ENCODE assay signal across 21 cellular contexts in the genomic region with DNA sequence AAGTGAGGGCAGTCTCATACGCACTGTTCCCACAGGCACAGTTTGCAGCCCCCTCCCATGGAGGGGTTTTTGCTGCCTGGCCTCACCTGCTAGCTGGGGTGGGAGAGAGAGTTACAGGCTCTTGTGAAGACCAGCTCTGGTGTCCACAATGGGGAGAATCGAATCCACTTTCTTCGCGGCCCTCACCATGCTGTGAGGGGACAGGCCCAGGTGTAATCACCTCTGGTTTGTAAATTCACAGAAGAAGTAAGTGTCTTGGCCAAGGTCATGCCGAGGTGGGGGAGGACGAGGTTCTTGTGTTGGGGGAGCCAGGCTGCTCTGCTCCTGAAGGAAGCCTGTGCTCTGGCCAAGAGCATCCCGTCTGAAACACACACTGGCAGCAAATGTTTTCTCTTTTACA. TPM values are rescaled to one million over a fixed set of nuclear protein-coding genes. Genes with fewer than 3 reads are reported as not detected.
DNase-seq lines count a peak whose midpoint lies in the region; ATAC-seq and TF ChIP-seq lines count a peak whose summit lies in the region.
"Had no signal": no experiment of that assay in that cellular context is flagged by ENCODE, and none has a peak within 500 bp of the region (broad histone marks: within the 10 kb centered on the region; RNA-seq: fewer than 3 reads in every experiment).

No MANE protein-coding gene starts in this region.

- TF ChIP-seq CTCF in WTC11 (IDR thresholded peaks at IDR 0.05) (no peak), lung (IDR thresholded peaks at IDR 0.05; ENCODE audit: control extremely low read depth, extremely low read depth) (no peak), vagina (IDR thresholded peaks at IDR 0.05) (no peak), WERI-Rb-1 (IDR thresholded peaks at IDR 0.05; ENCODE audit: low read depth, low read length) (no peak)

- H3K27ac ChIP-seq in lung (ENCODE audit: low read depth in 1 of 2, low read length in 1 of 2) (no peak overlapping the region), vagina (no peak overlapping the region), WERI-Rb-1 (no peak overlapping the region)
- H3K27ac ChIP-seq: BLaER1 treated with 17β-estradiol and CSF1 and Interleukin-3, amounts not matched to agents 10 nM and 100 nM had no signal

- no peaks in the 10 kb centered on the region for H3K4me1 ChIP-seq in lung (ENCODE audit: control insufficient read depth in 2 of 2, insufficient read depth in 2 of 2, low read length in 2 of 2)
- no peaks in the 10 kb centered on the region for H3K4me1 ChIP-seq in vagina
- H3K4me1 ChIP-seq: BLaER1 treated with 17β-estradiol and CSF1 and Interleukin-3, amounts not matched to agents 10 nM and 100 nM; HAP-1 had no signal

- POLR2A ChIA-PET in WTC11 (lab: Charles Lee): no interaction called here

- WGBS in lung, 2 donors: 74 to 83% methylated on average over 7 of the region's 7 CpGs

- no peaks in the 10 kb centered on the region for H3K36me3 Mint-ChIP-seq in WTC11
- H3K36me3 Mint-ChIP-seq: CD8-positive, alpha-beta T cell had no signal

- no peak overlapping the region for H3K4me3 ChIP-seq in lung
- no peak overlapping the region for H3K4me3 ChIP-seq in vagina
- no peak overlapping the region for H3K4me3 ChIP-seq in WERI-Rb-1 (ENCODE audit: low read depth, low read length)
- H3K4me3 ChIP-seq: BLaER1 treated with 17β-estradiol and CSF1 and Interleukin-3, amounts not matched to agents 10 nM and 100 nM; GM12878; HAP-1; K562 had no signal

- no peaks in the 10 kb centered on the region for H3K27me3 ChIP-seq in lung (ENCODE audit: control insufficient read depth, insufficient read depth)
- no peaks in the 10 kb centered on the region for H3K27me3 ChIP-seq in vagina
- H3K27me3 ChIP-seq in WERI-Rb-1 (ENCODE audit: insufficient read depth, low read depth, severe bottlenecking): peaks cover 95% of the 10 kb centered on the region
- H3K27me3 ChIP-seq: BLaER1 treated with 17β-estradiol and CSF1 and Interleukin-3, amounts not matched to agents 10 nM and 100 nM had no signal

- H3K9me3 ChIP-seq in lung (ENCODE audit: control insufficient read depth in 2 of 2, insufficient read depth in 1 of 2, low read length in 1 of 2) (no peaks in the 10 kb centered on the region), vagina (no peaks in the 10 kb centered on the region), WERI-Rb-1 (ENCODE audit: severe bottlenecking) (no peaks in the 10 kb centered on the region)
- H3K9me3 ChIP-seq: BLaER1 treated with 17β-estradiol and CSF1 and Interleukin-3, amounts not matched to agents 10 nM and 100 nM; HAP-1 had no signal

- ATAC-seq in left cardiac atrium (no peak), WTC11 (peak; percentile 12; the same call in 1 of the 2 replicates), lung (ENCODE audit: insufficient read depth, low FRiP score) (no peak), GM18858 (IDR thresholded peaks at IDR 0.05; ENCODE audit: unreplicated experiment) (no peak)
- ATAC-seq: CD8-positive, alpha-beta T cell; GM12878; K562 had no signal

- no peak overlapping the region; the same call in 1 of the 2 replicates for H3K27ac Mint-ChIP-seq in WTC11
- H3K27ac Mint-ChIP-seq: B cell; CD8-positive, alpha-beta T cell had no signal

- H3K9me3 Mint-ChIP-seq in WTC11: no peaks in the 10 kb centered on the region
- H3K9me3 Mint-ChIP-seq: CD8-positive, alpha-beta T cell had no signal

- 0 out of 2 replicates have a peak, but pooled peaks cover 2% of the 10 kb centered on the region for H3K27me3 Mint-ChIP-seq in WTC11 (ENCODE audit: low read depth)

- peaks cover 20% of the 10 kb centered on the region for H3K4me1 Mint-ChIP-seq in WTC11
- H3K4me1 Mint-ChIP-seq: B cell had no signal

- intact Hi-C loops in cardiac septum (cut with DNase I): no loop called here
- intact Hi-C loops in left cardiac atrium (cut with DNase I): no loop called here
- intact Hi-C loops in vagina (cut with DNase I): no loop called here

- CTCF ChIA-PET in WTC11 (lab: Charles Lee): interaction anchor here (1.0 to 1.6 kb wide), 2 partner anchors 15 to 69 kb away, joined by 3 to 6 read pairs; no protein-coding TSS in a partner anchor

- DNase-seq in cardiac septum (ENCODE audit: low spot score) (peak; percentile 68), left cardiac atrium (no peak), WTC11 (ENCODE audit: low spot score) (no peak), lung (ENCODE audit: low spot score) (peak; percentile 10), vagina (ENCODE audit: extremely low spot score in 2 of 2) (peak; percentile 74 to 75), WERI-Rb-1 (no peak)
- no peak for DNase-seq in NK-92 treated with Interleukin-12 subunit alpha and Interleukin-12 subunit beta, amount 100 ng/mL, for 24 hours (lab: John Stamatoyannopoulos, UW)
- DNase-seq: Calu3; CD8-positive, alpha-beta T cell; DMS79 treated with DMSO at 0.1 percent for 48 hours; GF-D8; GOT3 had no signal

- TF ChIP-seq POLR2A in vagina (IDR thresholded peaks at IDR 0.05): no peak

- H3K36me3 ChIP-seq in lung (ENCODE audit: control insufficient read depth in 2 of 2, insufficient read depth in 2 of 2, low read length in 2 of 2) (no peaks in the 10 kb centered on the region), vagina (no peaks in the 10 kb centered on the region), WERI-Rb-1 (no peaks in the 10 kb centered on the region)
- H3K36me3 ChIP-seq: BLaER1 treated with 17β-estradiol and CSF1 and Interleukin-3, amounts not matched to agents 10 nM and 100 nM; HAP-1 had no signal

- no peak overlapping the region for H3K4me3 Mint-ChIP-seq in WTC11
- H3K4me3 Mint-ChIP-seq: B cell; CD8-positive, alpha-beta T cell had no signal

TF ChIP-seq in WTC11, 78 proteins besides CTCF, POLR2A, EP300 and RAD21 (continues in another document):
- TF ChIP-seq ZNF232 (CRISPR knock-in tag; IDR thresholded peaks at IDR 0.05): no peak
- TF ChIP-seq, protein P1, sequence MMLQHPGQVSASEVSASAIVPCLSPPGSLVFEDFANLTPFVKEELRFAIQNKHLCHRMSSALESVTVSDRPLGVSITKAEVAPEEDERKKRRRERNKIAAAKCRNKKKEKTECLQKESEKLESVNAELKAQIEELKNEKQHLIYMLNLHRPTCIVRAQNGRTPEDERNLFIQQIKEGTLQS (CRISPR knock-in tag; conservative IDR thresholded peaks at IDR 0.05): no peak
- TF ChIP-seq, protein P2, sequence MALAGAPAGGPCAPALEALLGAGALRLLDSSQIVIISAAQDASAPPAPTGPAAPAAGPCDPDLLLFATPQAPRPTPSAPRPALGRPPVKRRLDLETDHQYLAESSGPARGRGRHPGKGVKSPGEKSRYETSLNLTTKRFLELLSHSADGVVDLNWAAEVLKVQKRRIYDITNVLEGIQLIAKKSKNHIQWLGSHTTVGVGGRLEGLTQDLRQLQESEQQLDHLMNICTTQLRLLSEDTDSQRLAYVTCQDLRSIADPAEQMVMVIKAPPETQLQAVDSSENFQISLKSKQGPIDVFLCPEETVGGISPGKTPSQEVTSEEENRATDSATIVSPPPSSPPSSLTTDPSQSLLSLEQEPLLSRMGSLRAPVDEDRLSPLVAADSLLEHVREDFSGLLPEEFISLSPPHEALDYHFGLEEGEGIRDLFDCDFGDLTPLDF (CRISPR knock-in tag; IDR thresholded peaks at IDR 0.05): no peak
- TF ChIP-seq, protein P3, sequence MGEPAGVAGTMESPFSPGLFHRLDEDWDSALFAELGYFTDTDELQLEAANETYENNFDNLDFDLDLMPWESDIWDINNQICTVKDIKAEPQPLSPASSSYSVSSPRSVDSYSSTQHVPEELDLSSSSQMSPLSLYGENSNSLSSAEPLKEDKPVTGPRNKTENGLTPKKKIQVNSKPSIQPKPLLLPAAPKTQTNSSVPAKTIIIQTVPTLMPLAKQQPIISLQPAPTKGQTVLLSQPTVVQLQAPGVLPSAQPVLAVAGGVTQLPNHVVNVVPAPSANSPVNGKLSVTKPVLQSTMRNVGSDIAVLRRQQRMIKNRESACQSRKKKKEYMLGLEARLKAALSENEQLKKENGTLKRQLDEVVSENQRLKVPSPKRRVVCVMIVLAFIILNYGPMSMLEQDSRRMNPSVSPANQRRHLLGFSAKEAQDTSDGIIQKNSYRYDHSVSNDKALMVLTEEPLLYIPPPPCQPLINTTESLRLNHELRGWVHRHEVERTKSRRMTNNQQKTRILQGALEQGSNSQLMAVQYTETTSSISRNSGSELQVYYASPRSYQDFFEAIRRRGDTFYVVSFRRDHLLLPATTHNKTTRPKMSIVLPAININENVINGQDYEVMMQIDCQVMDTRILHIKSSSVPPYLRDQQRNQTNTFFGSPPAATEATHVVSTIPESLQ (CRISPR knock-in tag; IDR thresholded peaks at IDR 0.05): no peak
- TF ChIP-seq, protein P4, sequence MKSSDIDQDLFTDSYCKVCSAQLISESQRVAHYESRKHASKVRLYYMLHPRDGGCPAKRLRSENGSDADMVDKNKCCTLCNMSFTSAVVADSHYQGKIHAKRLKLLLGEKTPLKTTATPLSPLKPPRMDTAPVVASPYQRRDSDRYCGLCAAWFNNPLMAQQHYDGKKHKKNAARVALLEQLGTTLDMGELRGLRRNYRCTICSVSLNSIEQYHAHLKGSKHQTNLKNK (CRISPR knock-in tag; IDR thresholded peaks at IDR 0.05): no peak

RNA-seq across cellular contexts. Expression of a gene that starts 39.5 kb away (rescaled TPM):
- 0.70 TPM for total RNA-seq in cardiac septum
- total RNA-seq in left cardiac atrium: under 1 TPM in 1 of 2 donors, not detected in 1; 0.41 TPM
- total RNA-seq in WTC11 (2021): 0.32 to 0.68 TPM (median 0.37 TPM) in 3 replicates
- under 1 TPM in 1 of 2 donors, not detected in 1; 0.25 TPM for total RNA-seq in lung
- polyA plus RNA-seq in lung: under 1 TPM; 0.19 to 0.79 TPM
- 2.9 TPM for total RNA-seq in vagina
- total RNA-seq: A172, Calu3, GM12878, HT-29, IMR-90, K562 had no signal

Comparison
In these comparisons a context has a peak if more than half of its experiments do, and no peak if none do; other contexts are left out.
1. DNase-seq: peak in cardiac septum (single experiment), lung (single experiment) and vagina (2 of 2); none in left cardiac atrium (single experiment), WTC11 (single experiment), WERI-Rb-1 (single experiment) and NK-92 treated with Interleukin-12 subunit alpha and Interleukin-12 subunit beta, amount 100 ng/mL, for 24 hours (single experiment).